ENCODE assay signal across 8 cellular contexts in the genomic region with DNA sequence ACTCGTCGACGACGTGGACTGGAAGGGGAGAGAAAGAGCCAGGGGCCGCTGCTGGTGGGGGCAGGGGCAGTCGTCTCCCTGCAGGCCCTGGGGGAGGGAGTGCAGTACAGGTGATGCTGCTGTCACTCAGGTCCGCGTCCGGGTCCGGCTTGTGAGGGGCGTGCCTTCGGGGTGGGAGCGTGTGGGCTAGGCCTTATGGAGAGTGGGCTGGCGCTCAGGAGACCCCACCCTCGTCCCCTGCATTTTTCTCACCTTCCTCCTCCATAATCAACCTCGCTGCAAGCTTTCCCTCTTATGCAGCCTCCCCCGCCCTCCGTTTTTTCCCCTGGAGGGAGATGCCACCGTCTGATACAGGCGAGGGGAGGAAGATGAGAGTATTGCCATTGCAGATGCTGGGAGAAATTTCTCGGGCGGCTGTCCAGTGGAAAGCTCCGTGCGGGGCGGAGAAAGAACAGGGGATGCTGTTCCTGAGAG. TPM values are rescaled to one million over a fixed set of nuclear protein-coding genes. Genes with fewer than 3 reads are reported as not detected.
DNase-seq lines count a peak whose midpoint lies in the region; ATAC-seq and TF ChIP-seq lines count a peak whose summit lies in the region.

No MANE protein-coding gene starts in this region.

- peak overlapping the region; percentile 90 for H3K4me3 Mint-ChIP-seq in CD4-positive, alpha-beta T cell
- peak overlapping the region; percentile 74 to 93 (median 86) for H3K4me3 Mint-ChIP-seq in naive thymus-derived CD4-positive, alpha-beta T cell

- no peaks in the 10 kb centered on the region for H3K9me3 ChIP-seq in CD4-positive, alpha-beta T cell (ENCODE audit: control insufficient read depth, low read length)
- H3K9me3 ChIP-seq in naive thymus-derived CD4-positive, alpha-beta T cell (ENCODE audit: control insufficient read depth in 2 of 3, low read length in 3 of 3) = no peaks in the 10 kb centered on the region
- H3K9me3 ChIP-seq in stomach = no peaks in the 10 kb centered on the region

- H3K27ac Mint-ChIP-seq in CD4-positive, alpha-beta T cell = peak overlapping the region; percentile 88
- H3K27ac Mint-ChIP-seq in naive thymus-derived CD4-positive, alpha-beta T cell = peak overlapping the region; percentile 55 to 90 (median 81)

- H3K4me1 ChIP-seq in naive thymus-derived CD4-positive, alpha-beta T cell (ENCODE audit: control insufficient read depth in 2 of 2, insufficient read depth in 2 of 2, low read length in 2 of 2) = peaks cover 22 to 23% of the 10 kb centered on the region in 2 donors
- H3K4me1 ChIP-seq in stomach = peaks cover 8 to 63% (median 45%) of the 10 kb centered on the region in 4 donors

- no peak for TF ChIP-seq CTCF in CD4-positive, alpha-beta T cell (IDR thresholded peaks at IDR 0.05)
- no peak for TF ChIP-seq CTCF in stomach (IDR thresholded peaks at IDR 0.05)

- POLR2A ChIA-PET in CD4-positive, alpha-beta T cell (lab: Charles Lee) = interaction anchor here (0.6 to 7.3 kb wide), 9 partner anchors 9 to 701 kb away, joined by 3 to 66 read pairs (median 4); a partner anchor contains a TSS
- POLR2A ChIA-PET in naive thymus-derived CD4-positive, alpha-beta T cell (lab: Charles Lee) = interaction anchor here (0.6 to 7.5 kb wide), 5 partner anchors 16 to 267 kb away, joined by 3 to 67 read pairs (median 3); a partner anchor contains a TSS

- H3K36me3 ChIP-seq in naive thymus-derived CD4-positive, alpha-beta T cell (ENCODE audit: control insufficient read depth in 2 of 3, insufficient read depth in 3 of 3, low read length in 3 of 3) = peaks cover 0 to 4% (median 0%) of the 10 kb centered on the region in 3 experiments
- H3K36me3 ChIP-seq in stomach = no peaks in the 10 kb centered on the region

- H3K4me3 ChIP-seq in naive thymus-derived CD4-positive, alpha-beta T cell (ENCODE audit: low read length) = peak overlapping the region; percentile 94
- peak overlapping the region; percentile 85 to 95 (median 94) for H3K4me3 ChIP-seq in stomach

- peak; percentile 16 for ATAC-seq in CD4-positive, alpha-beta T cell (ENCODE audit: poor library complexity)
- ATAC-seq in GM19438 (IDR thresholded peaks at IDR 0.05; ENCODE audit: low read depth, unreplicated experiment) (peak; percentile 23), HG03558 (IDR thresholded peaks at IDR 0.05; ENCODE audit: extremely low read depth, unreplicated experiment) (peak; percentile 18), esophagus mucosa (peak; percentile 40)
- ATAC-seq in naive thymus-derived CD4-positive, alpha-beta T cell = peak; percentile 10

- no peaks in the 10 kb centered on the region for H3K27me3 ChIP-seq in CD4-positive, alpha-beta T cell (ENCODE audit: control insufficient read depth, insufficient read depth, low read length)
- H3K27me3 ChIP-seq in naive thymus-derived CD4-positive, alpha-beta T cell (ENCODE audit: control insufficient read depth in 2 of 2, insufficient read depth in 2 of 2, low read length in 2 of 2) = no peaks in the 10 kb centered on the region
- no peaks in the 10 kb centered on the region for H3K27me3 ChIP-seq in stomach

- WGBS in stomach, 5 donors = 0 to 1% (median 1%) methylated on average over 19 to 25 of the region's 25 CpGs

- H3K4me1 Mint-ChIP-seq in CD4-positive, alpha-beta T cell (ENCODE audit: low read depth) = peaks cover 32% of the 10 kb centered on the region
- peaks cover 20 to 52% (median 43%) of the 10 kb centered on the region in 7 donors for H3K4me1 Mint-ChIP-seq in naive thymus-derived CD4-positive, alpha-beta T cell

- no peak for TF ChIP-seq POLR2A in stomach (IDR thresholded peaks at IDR 0.05)

- H3K36me3 Mint-ChIP-seq in CD4-positive, alpha-beta T cell (ENCODE audit: low read depth) = peaks cover 26% of the 10 kb centered on the region
- H3K36me3 Mint-ChIP-seq in naive thymus-derived CD4-positive, alpha-beta T cell = peaks cover 0 to 7% (median 0%) of the 10 kb centered on the region in 5 donors

- no peak for TF ChIP-seq EP300 in stomach (IDR thresholded peaks at IDR 0.05)

- intact Hi-C loops in CD4-positive, alpha-beta T cell (cut with DNase I, micrococcal nuclease) = loop anchor here in 1 of 2 experiments (10.0 kb wide), 1 partner anchor 115 kb away; a partner anchor contains a TSS
- intact Hi-C loops in naive thymus-derived CD4-positive, alpha-beta T cell (cut with micrococcal nuclease) = loop anchor here in 1 of 2 donors (1.0 kb wide), 2 partner anchors 184 to 204 kb away; a partner anchor contains a TSS
- intact Hi-C loops in stomach (cut with DNase I; ENCODE audit: low total_unique reads) = no loop called here

- no peaks in the 10 kb centered on the region for H3K9me3 Mint-ChIP-seq in CD4-positive, alpha-beta T cell
- H3K9me3 Mint-ChIP-seq in naive thymus-derived CD4-positive, alpha-beta T cell = peaks cover 0 to 4% (median 0%) of the 10 kb centered on the region in 11 donors

- H3K27ac ChIP-seq in CD4-positive, alpha-beta T cell (ENCODE audit: low read depth, low read length) = peak overlapping the region; percentile 80
- peak overlapping the region; percentile 88 for H3K27ac ChIP-seq in naive thymus-derived CD4-positive, alpha-beta T cell (ENCODE audit: low read depth, low read length)
- peak overlapping the region; percentile 91 to 96 (median 94) for H3K27ac ChIP-seq in stomach

- H3K27me3 Mint-ChIP-seq in CD4-positive, alpha-beta T cell = no peaks in the 10 kb centered on the region
- H3K27me3 Mint-ChIP-seq in naive thymus-derived CD4-positive, alpha-beta T cell = no peaks in the 10 kb centered on the region

- CTCF ChIA-PET in CD4-positive, alpha-beta T cell (lab: Charles Lee) = no interaction called here
- CTCF ChIA-PET in naive thymus-derived CD4-positive, alpha-beta T cell (lab: Charles Lee) = no interaction called here

- DNase-seq in CD4-positive, alpha-beta T cell = peak in 8 of 10 experiments; percentile 8 to 42 (median 24)
- DNase-seq in NOMO-1 treated with dmso at 0.1 percent for 144 hours (lab: John Stamatoyannopoulos, UW; ENCODE audit: unreplicated experiment) = peak; percentile 34
- DNase-seq in activated T-cell treated with anti-CD3 and anti-CD28 coated beads for 4 hours = peak; percentile 36
- peak in 3 of 9 donors; percentile 9 to 69 (median 58) for DNase-seq in naive thymus-derived CD4-positive, alpha-beta T cell
- DNase-seq in stomach = peak; percentile 30

RNA-seq across cellular contexts. Expression of a gene that starts 0.6 kb away (rescaled TPM):
- 10 to 100 TPM; 14.4 to 15.7 TPM for total RNA-seq in CD4-positive, alpha-beta T cell
- 43.3 TPM for total RNA-seq in esophagus mucosa
- 10 to 100 TPM; 26.6 to 84.9 (median 47.1) TPM for total RNA-seq in naive thymus-derived CD4-positive, alpha-beta T cell
- polyA plus RNA-seq in naive thymus-derived CD4-positive, alpha-beta T cell = 100 to 1,000 TPM; 132 to 135 TPM
- total RNA-seq in stomach = 100 to 1,000 TPM in 1 of 5 donors, 10 to 100 TPM in 3, 1 to 10 TPM in 1; 2.6 to 109 (median 78.6) TPM
- polyA plus RNA-seq in stomach = 10 to 100 TPM; 35.6 to 44.5 (median 42.0) TPM

RNA-seq across cellular contexts. Expression of a gene that starts 3.8 kb away (rescaled TPM):
- total RNA-seq in CD4-positive, alpha-beta T cell = 10 to 100 TPM; 14.2 to 14.5 TPM
- total RNA-seq in esophagus mucosa (21.6 TPM), stomach (10 to 100 TPM in 4 of 5 donors, 1 to 10 TPM in 1; 1.2 to 51.9 (median 39.0) TPM)
- total RNA-seq in naive thymus-derived CD4-positive, alpha-beta T cell = 10 to 100 TPM; 14.0 to 70.7 (median 60.2) TPM
- polyA plus RNA-seq in naive thymus-derived CD4-positive, alpha-beta T cell = 1 to 10 TPM; 5.1 to 6.6 TPM
- polyA plus RNA-seq in stomach = 1 to 10 TPM; 5.2 to 9.0 (median 6.3) TPM

RNA-seq across cellular contexts. Expression of a gene that starts 32.3 kb away (rescaled TPM):
- total RNA-seq in CD4-positive, alpha-beta T cell = 10 to 100 TPM; 36.1 to 39.6 TPM
- 15.7 TPM for total RNA-seq in esophagus mucosa
- 10 to 100 TPM; 33.3 to 49.5 (median 44.6) TPM for total RNA-seq in naive thymus-derived CD4-positive, alpha-beta T cell
- polyA plus RNA-seq in naive thymus-derived CD4-positive, alpha-beta T cell = 10 to 100 TPM; 14.2 to 17.7 TPM
- 100 to 1,000 TPM in 1 of 5 donors, 10 to 100 TPM in 4; 10.7 to 109 (median 28.4) TPM for total RNA-seq in stomach
- polyA plus RNA-seq in stomach = 1 to 10 TPM; 3.8 to 5.0 (median 4.1) TPM
